In the genomic region with DNA sequence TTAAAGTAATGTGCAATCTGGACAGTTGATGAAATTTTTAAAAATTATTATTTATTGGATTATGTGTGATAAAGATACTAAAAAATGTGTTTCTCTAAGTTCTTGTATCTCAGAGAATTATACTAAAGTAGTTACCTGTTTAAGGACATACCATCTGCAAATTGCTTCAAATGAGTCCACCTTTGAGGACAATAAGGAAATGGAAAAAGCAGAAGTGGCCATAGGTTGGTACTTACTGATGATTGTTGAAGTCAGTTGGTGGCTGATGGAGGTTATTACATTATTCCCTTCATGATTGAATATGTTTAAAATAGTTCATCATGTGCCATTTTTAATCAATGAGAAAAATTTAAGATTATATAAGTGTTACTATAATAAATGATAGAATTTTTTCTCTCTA, we compare ENCODE assay signal across 16 cellular contexts.
DNase-seq lines count a peak whose midpoint lies in the region; ATAC-seq and TF ChIP-seq lines count a peak whose summit lies in the region.
"Had no signal": no experiment of that assay in that cellular context is flagged by ENCODE, and none has a peak within 500 bp of the region (broad histone marks: within the 10 kb centered on the region; RNA-seq: fewer than 3 reads in every experiment).

No MANE protein-coding gene starts in this region.

- TF ChIP-seq CTCF in NB4 (IDR thresholded peaks at IDR 0.05; ENCODE audit: low read depth, low read length) = no peak

- TF ChIP-seq POLR2A in NB4 (IDR thresholded peaks at IDR 0.05; ENCODE audit: extremely low read depth, insufficient read length) = no peak

- no peak for ATAC-seq in GM19035 (IDR thresholded peaks at IDR 0.05; ENCODE audit: unreplicated experiment)
- ATAC-seq: GM12878 had no signal

- peak; percentile 16 for DNase-seq in SKM-1 treated with dmso at 0.1 percent for 144 hours (lab: John Stamatoyannopoulos, UW; ENCODE audit: unreplicated experiment)
- no peak for DNase-seq in SKM-1 (lab: John Stamatoyannopoulos, UW; ENCODE audit: unreplicated experiment)
- DNase-seq in NB4 (ENCODE audit: low read depth) = peak; percentile 38
- peak; percentile 13 for DNase-seq in NOMO-1 treated with dmso at 0.1 percent for 144 hours (lab: John Stamatoyannopoulos, UW; ENCODE audit: unreplicated experiment)
- no peak for DNase-seq in COR-L47 (lab: John Stamatoyannopoulos, UW)
- DNase-seq: C1 segment of cervical spinal cord; Caco-2; CD4-positive, alpha-beta memory T cell; DMS153; DND-41; GDM1; GM23248; H7; HCEC 1CT had no signal

- no peak overlapping the region for H3K4me3 ChIP-seq in NB4 (ENCODE audit: low read depth, low read length)
- H3K4me3 ChIP-seq: GM12878, GM23248 had no signal

Comparison
In these comparisons a context has a peak if more than half of its experiments do, and no peak if none do; other contexts are left out.
1. DNase-seq: peak in SKM-1 treated with dmso at 0.1 percent for 144 hours (single experiment), NB4 (single experiment) and NOMO-1 treated with dmso at 0.1 percent for 144 hours (single experiment); none in SKM-1 (single experiment) and COR-L47 (single experiment).